Comparison of ENCODE assay signal across 20 cellular contexts in the genomic region with DNA sequence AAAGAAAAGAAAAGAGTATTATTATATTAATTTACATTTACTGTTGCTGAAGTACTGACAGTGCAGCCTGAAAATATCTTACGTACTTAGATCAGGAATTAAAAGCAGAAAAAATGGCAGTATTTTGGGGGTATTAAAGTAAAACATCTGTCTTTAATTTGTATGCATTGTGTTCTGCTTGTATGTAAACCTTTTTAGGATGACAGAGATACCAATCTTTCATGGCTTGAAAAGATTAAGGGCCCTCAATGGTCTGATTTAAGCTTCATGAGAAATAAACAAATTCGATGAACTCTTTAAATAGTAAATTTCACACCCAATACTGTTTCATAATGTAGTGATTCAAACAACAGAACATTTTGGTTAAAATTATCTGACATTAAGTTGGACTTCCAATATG.
DNase-seq lines count a peak whose midpoint lies in the region; ATAC-seq and TF ChIP-seq lines count a peak whose summit lies in the region.
"Had no signal": no experiment of that assay in that cellular context is flagged by ENCODE, and none has a peak within 500 bp of the region (broad histone marks: within the 10 kb centered on the region; RNA-seq: fewer than 3 reads in every experiment).

No MANE protein-coding gene starts in this region.

- TF ChIP-seq CTCF in activated CD8-positive, alpha-beta T cell treated with anti-CD3 and anti-CD28 coated beads for 36 hours (IDR thresholded peaks at IDR 0.05) = no peak
- TF ChIP-seq CTCF in SK-N-SH (IDR thresholded peaks at IDR 0.05) (no peak), ascending aorta (IDR thresholded peaks at IDR 0.05) (no peak), testis (IDR thresholded peaks at IDR 0.05) (no peak)

- H3K18ac ChIP-seq in mesendoderm (ENCODE audit: low read length) = no peak overlapping the region

- H3K79me2 ChIP-seq in SK-N-SH (ENCODE audit: insufficient read depth) (peaks cover 85% of the 10 kb centered on the region), mesendoderm (ENCODE audit: control insufficient read depth, insufficient read depth, low read length) (peaks cover 11% of the 10 kb centered on the region)

- H3K9ac ChIP-seq in SK-N-SH (no peak overlapping the region), mesendoderm (ENCODE audit: low read length) (no peak overlapping the region)
- H3K9ac ChIP-seq: BLaER1 had no signal

- CTCF ChIA-PET in activated CD8-positive, alpha-beta T cell treated with anti-CD3 and anti-CD28 coated beads, Interleukin-2, amount 10 ng/mL, durations not matched to agents 7 days and 5 days (lab: Charles Lee) = interaction anchor here (1.0 to 1.4 kb wide), 2 partner anchors 16 to 155 kb away, joined by 3 to 5 read pairs; no protein-coding TSS in a partner anchor
- CTCF ChIA-PET in activated CD8-positive, alpha-beta T cell treated with anti-CD3 and anti-CD28 coated beads for 36 hours (lab: Charles Lee) = no interaction called here
- CTCF ChIA-PET in SK-N-SH (lab: Yijun Ruan, JAX) = interaction anchor here (0.9 to 2.0 kb wide), 3 partner anchors 38 to 154 kb away, joined by 4 to 6 read pairs (median 5); no protein-coding TSS in a partner anchor
- CTCF ChIA-PET in activated CD4-positive, alpha-beta memory T cell treated with anti-CD3 and anti-CD28 coated beads for 36 hours (lab: Charles Lee) = no interaction called here

- H3K23ac ChIP-seq in mesendoderm (ENCODE audit: low read length) = no peak overlapping the region

- 61% methylated on average over 2 of the region's 2 CpGs for WGBS in SK-N-SH (ENCODE audit: low lambda C conversion rate)
- no CpG with 5 or more reads among the region's 2 CpGs for WGBS in mesendoderm (ENCODE audit: extremely low coverage, insufficient coverage, low lambda C conversion rate)
- 84 to 88% methylated on average over 2 of the region's 2 CpGs for WGBS in testis, 2 donors

- H3K36me3 Mint-ChIP-seq in activated CD8-positive, alpha-beta T cell treated with anti-CD3 and anti-CD28 coated beads, Interleukin-2, amount 10 ng/mL, durations not matched to agents 7 days and 5 days (ENCODE audit: low read depth) = peaks cover 26% of the 10 kb centered on the region
- H3K36me3 Mint-ChIP-seq in activated CD8-positive, alpha-beta T cell treated with anti-CD3 and anti-CD28 coated beads for 36 hours (ENCODE audit: low read depth) = peaks cover 14% of the 10 kb centered on the region
- no peaks in the 10 kb centered on the region for H3K36me3 Mint-ChIP-seq in T-helper 17 cell (ENCODE audit: low read depth)
- H3K36me3 Mint-ChIP-seq in activated CD4-positive, alpha-beta memory T cell treated with anti-CD3 and anti-CD28 coated beads for 36 hours = peaks cover 26% of the 10 kb centered on the region

- TF ChIP-seq EP300 in SK-N-SH (IDR thresholded peaks at IDR 0.05; ENCODE audit: borderline replicate concordance in 1 of 2, low read depth in 1 of 2, low read length in 1 of 2) = peak in 1 of 2 experiments; percentile 65; a peak in 1 of 4 replicates

- peaks cover 12% of the 10 kb centered on the region for H4K20me1 ChIP-seq in SK-N-SH (ENCODE audit: insufficient read depth)

- H3K56ac ChIP-seq in mesendoderm (ENCODE audit: low read length) = no peak overlapping the region

- H2BK120ac ChIP-seq in mesendoderm (ENCODE audit: low read depth, low read length) = no peak overlapping the region

- H3K4me1 Mint-ChIP-seq in activated CD8-positive, alpha-beta T cell treated with anti-CD3 and anti-CD28 coated beads, Interleukin-2, amount 10 ng/mL, durations not matched to agents 7 days and 5 days (ENCODE audit: low read depth) = peaks cover 17% of the 10 kb centered on the region
- H3K4me1 Mint-ChIP-seq in activated CD8-positive, alpha-beta T cell treated with anti-CD3 and anti-CD28 coated beads for 36 hours (ENCODE audit: low read depth) = peaks cover 17% of the 10 kb centered on the region
- H3K4me1 Mint-ChIP-seq in T-helper 17 cell = peaks cover 7% of the 10 kb centered on the region
- H3K4me1 Mint-ChIP-seq in activated CD4-positive, alpha-beta memory T cell treated with anti-CD3 and anti-CD28 coated beads for 36 hours (ENCODE audit: low read depth) = peaks cover 16% of the 10 kb centered on the region

- H3K4me3 Mint-ChIP-seq in activated CD8-positive, alpha-beta T cell treated with anti-CD3 and anti-CD28 coated beads, Interleukin-2, amount 10 ng/mL, durations not matched to agents 7 days and 5 days = no peak overlapping the region
- H3K4me3 Mint-ChIP-seq in activated CD8-positive, alpha-beta T cell treated with anti-CD3 and anti-CD28 coated beads for 36 hours = no peak overlapping the region
- H3K4me3 Mint-ChIP-seq in T-helper 17 cell = no peak overlapping the region
- H3K4me3 Mint-ChIP-seq in activated CD4-positive, alpha-beta memory T cell treated with anti-CD3 and anti-CD28 coated beads for 36 hours = no peak overlapping the region
- H3K4me3 Mint-ChIP-seq: CD14-positive monocyte; CD4-positive, CD25-positive, alpha-beta regulatory T cell; CD8-positive, alpha-beta T cell had no signal

- TF ChIP-seq RAD21 in SK-N-SH (IDR thresholded peaks at IDR 0.05; ENCODE audit: low read length) = no peak

- peak overlapping the region; percentile 35 for H3K27ac Mint-ChIP-seq in activated CD8-positive, alpha-beta T cell treated with anti-CD3 and anti-CD28 coated beads, Interleukin-2, amount 10 ng/mL, durations not matched to agents 7 days and 5 days
- no peak overlapping the region for H3K27ac Mint-ChIP-seq in activated CD8-positive, alpha-beta T cell treated with anti-CD3 and anti-CD28 coated beads for 36 hours
- H3K27ac Mint-ChIP-seq in T-helper 17 cell = peak overlapping the region; percentile 56
- no peak overlapping the region for H3K27ac Mint-ChIP-seq in activated CD4-positive, alpha-beta memory T cell treated with anti-CD3 and anti-CD28 coated beads for 36 hours
- H3K27ac Mint-ChIP-seq: CD8-positive, alpha-beta T cell had no signal

- no peak overlapping the region for H4K8ac ChIP-seq in mesendoderm (ENCODE audit: low read depth, low read length)

- no peak for TF ChIP-seq POLR2A in testis (IDR thresholded peaks at IDR 0.05)

- H3K4ac ChIP-seq in mesendoderm (ENCODE audit: low read depth, low read length) = peak overlapping the region; percentile 36

- no peak overlapping the region for H4K5ac ChIP-seq in mesendoderm (ENCODE audit: low read length)

- H2BK15ac ChIP-seq in mesendoderm (replicated peaks; ENCODE audit: low read depth) = no peak overlapping the region

- H3K4me2 ChIP-seq in SK-N-SH = no peak overlapping the region
- no peak overlapping the region for H3K4me2 ChIP-seq in mesendoderm (ENCODE audit: low read length)
- H3K4me2 ChIP-seq: A549, BLaER1 had no signal

- H2AK5ac ChIP-seq in mesendoderm (ENCODE audit: low read length) = no peak overlapping the region

- DNase-seq in activated CD8-positive, alpha-beta T cell treated with anti-CD3 and anti-CD28 coated beads, Interleukin-2, amount 10 ng/mL, durations not matched to agents 7 days and 5 days = no peak
- no peak for DNase-seq in activated CD8-positive, alpha-beta T cell treated with anti-CD3 and anti-CD28 coated beads for 36 hours
- DNase-seq in SK-N-SH = peak; percentile 30
- no peak for DNase-seq in T-helper 17 cell
- no peak for DNase-seq in mesendoderm
- no peak for DNase-seq in ascending aorta (ENCODE audit: low spot score in 2 of 2)
- no peak for DNase-seq in activated CD4-positive, alpha-beta memory T cell treated with anti-CD3 and anti-CD28 coated beads for 36 hours
- DNase-seq in testis = no peak
- DNase-seq: ACHN; BE2C; C1 segment of cervical spinal cord; Caco-2; Calu3; CD8-positive, alpha-beta T cell; DMS79 treated with DMSO at 0.1 percent for 48 hours had no signal

- ATAC-seq in activated CD8-positive, alpha-beta T cell treated with anti-CD3 and anti-CD28 coated beads, Interleukin-2, amount 10 ng/mL, durations not matched to agents 7 days and 5 days = no peak
- ATAC-seq in activated CD8-positive, alpha-beta T cell treated with anti-CD3 and anti-CD28 coated beads for 36 hours = no peak
- no peak for ATAC-seq in T-helper 17 cell
- ATAC-seq: A549 had no signal

- POLR2A ChIA-PET in activated CD8-positive, alpha-beta T cell treated with anti-CD3 and anti-CD28 coated beads, Interleukin-2, amount 10 ng/mL, durations not matched to agents 7 days and 5 days (lab: Charles Lee) = no interaction called here
- POLR2A ChIA-PET in activated CD8-positive, alpha-beta T cell treated with anti-CD3 and anti-CD28 coated beads for 36 hours (lab: Charles Lee) = interaction anchor here (0.6 to 1.1 kb wide), 2 partner anchors 12 to 157 kb away, joined by 3 read pairs; no protein-coding TSS in a partner anchor
- POLR2A ChIA-PET in SK-N-SH (lab: Yijun Ruan, JAX) = interaction anchor here (1.1 kb wide), 1 partner anchor 123 kb away, joined by 3 read pairs; no protein-coding TSS in a partner anchor
- POLR2A ChIA-PET in activated CD4-positive, alpha-beta memory T cell treated with anti-CD3 and anti-CD28 coated beads for 36 hours (lab: Charles Lee) = no interaction called here

- H3F3A ChIP-seq in SK-N-SH (replicated peaks; ENCODE audit: insufficient read depth) = no peaks in the 10 kb centered on the region

- no peaks in the 10 kb centered on the region for H3K27me3 Mint-ChIP-seq in activated CD8-positive, alpha-beta T cell treated with anti-CD3 and anti-CD28 coated beads, Interleukin-2, amount 10 ng/mL, durations not matched to agents 7 days and 5 days (ENCODE audit: low read depth)
- H3K27me3 Mint-ChIP-seq in activated CD8-positive, alpha-beta T cell treated with anti-CD3 and anti-CD28 coated beads for 36 hours = no peaks in the 10 kb centered on the region
- no peaks in the 10 kb centered on the region for H3K27me3 Mint-ChIP-seq in T-helper 17 cell
- no peaks in the 10 kb centered on the region for H3K27me3 Mint-ChIP-seq in activated CD4-positive, alpha-beta memory T cell treated with anti-CD3 and anti-CD28 coated beads for 36 hours
- H3K27me3 Mint-ChIP-seq: CD4-positive, CD25-positive, alpha-beta regulatory T cell had no signal

- intact Hi-C loops in activated CD8-positive, alpha-beta T cell treated with anti-CD3 and anti-CD28 coated beads for 36 hours (cut with micrococcal nuclease) = no loop called here
- intact Hi-C loops in ascending aorta (cut with DNase I) (no loop called here), testis (cut with DNase I; ENCODE audit: low total_unique reads) (no loop called here)
- intact Hi-C loops in activated CD4-positive, alpha-beta memory T cell treated with anti-CD3 and anti-CD28 coated beads for 36 hours (cut with micrococcal nuclease) = no loop called here

- H3K27me3 ChIP-seq in SK-N-SH (ENCODE audit: insufficient read depth) (no peaks in the 10 kb centered on the region), mesendoderm (ENCODE audit: insufficient read depth, low read length, poor library complexity) (no peaks in the 10 kb centered on the region), ascending aorta (no peaks in the 10 kb centered on the region), testis (no peaks in the 10 kb centered on the region)
- H3K27me3 ChIP-seq: BE2C, BLaER1 had no signal

- H3K27ac ChIP-seq in SK-N-SH (ENCODE audit: low read depth in 2 of 2, low read length in 1 of 2) = peak overlapping the region in 1 of 2 experiments; percentile 41; a peak in 2 of 4 replicates
- no peak overlapping the region for H3K27ac ChIP-seq in mesendoderm (ENCODE audit: low read depth, low read length)
- no peak overlapping the region for H3K27ac ChIP-seq in ascending aorta
- no peak overlapping the region for H3K27ac ChIP-seq in testis
- H3K27ac ChIP-seq: 22Rv1, A549, BLaER1 had no signal

- H3K4me1 ChIP-seq in SK-N-SH (ENCODE audit: control insufficient read depth in 1 of 2, insufficient read depth in 2 of 2, low read depth in 1 of 2, low read length in 1 of 2) = peaks cover 0 to 9% of the 10 kb centered on the region in 2 experiments; a peak in 2 of 4 replicates
- no peaks in the 10 kb centered on the region for H3K4me1 ChIP-seq in mesendoderm (ENCODE audit: control insufficient read depth, low read depth, low read length)
- H3K4me1 ChIP-seq in ascending aorta = no peaks in the 10 kb centered on the region
- no peaks in the 10 kb centered on the region for H3K4me1 ChIP-seq in testis
- H3K4me1 ChIP-seq: A549, BLaER1 had no signal

- peaks cover 12% of the 10 kb centered on the region for H3K79me1 ChIP-seq in mesendoderm (ENCODE audit: low read length)

- H3K9me3 ChIP-seq in SK-N-SH (no peaks in the 10 kb centered on the region), T-helper 17 cell (ENCODE audit: control insufficient read depth, low read length, poor library complexity, severe bottlenecking) (no peaks in the 10 kb centered on the region), ascending aorta (no peaks in the 10 kb centered on the region), testis (no peaks in the 10 kb centered on the region)
- H3K9me3 ChIP-seq: A549, BE2C, BLaER1, Caco-2 had no signal

- no peaks in the 10 kb centered on the region for H3K9me2 ChIP-seq in SK-N-SH

- H2BK5ac ChIP-seq in mesendoderm (ENCODE audit: low read length) = no peak overlapping the region

- H2AFZ ChIP-seq in SK-N-SH (ENCODE audit: low read depth) = no peak overlapping the region

- H3K4me3 ChIP-seq in SK-N-SH (ENCODE audit: low read depth in 2 of 2, low read length in 1 of 2) (no peak overlapping the region), mesendoderm (ENCODE audit: low read length) (no peak overlapping the region), ascending aorta (no peak overlapping the region), testis (no peak overlapping the region)
- H3K4me3 ChIP-seq: A549, BLaER1 had no signal

- no peaks in the 10 kb centered on the region for H3K9me3 Mint-ChIP-seq in activated CD8-positive, alpha-beta T cell treated with anti-CD3 and anti-CD28 coated beads, Interleukin-2, amount 10 ng/mL, durations not matched to agents 7 days and 5 days (ENCODE audit: insufficient read depth)
- H3K9me3 Mint-ChIP-seq in activated CD8-positive, alpha-beta T cell treated with anti-CD3 and anti-CD28 coated beads for 36 hours = no peaks in the 10 kb centered on the region
- H3K9me3 Mint-ChIP-seq in activated CD4-positive, alpha-beta memory T cell treated with anti-CD3 and anti-CD28 coated beads for 36 hours = no peaks in the 10 kb centered on the region
- H3K9me3 Mint-ChIP-seq: CD14-positive monocyte; CD8-positive, alpha-beta T cell had no signal

- H3K36me3 ChIP-seq in SK-N-SH (replicated peaks in 1 of 2; ENCODE audit: control insufficient read depth in 1 of 2, insufficient read depth in 2 of 2, low read length in 1 of 2) (peaks cover 14 to 20% of the 10 kb centered on the region in 2 experiments), mesendoderm (ENCODE audit: control insufficient read depth, insufficient read depth, low read length) (no peaks in the 10 kb centered on the region), ascending aorta (peaks cover 0 to 3% of the 10 kb centered on the region in 2 donors), testis (ENCODE audit: low read depth, missing control alignments) (no peaks in the 10 kb centered on the region)

Comparison
In these comparisons a context has a peak if more than half of its experiments do, and no peak if none do; other contexts are left out.
1. H3K27ac Mint-ChIP-seq: peak in activated CD8-positive, alpha-beta T cell treated with anti-CD3 and anti-CD28 coated beads, Interleukin-2, amount 10 ng/mL, durations not matched to agents 7 days and 5 days (single experiment) and T-helper 17 cell (single experiment); none in activated CD8-positive, alpha-beta T cell treated with anti-CD3 and anti-CD28 coated beads for 36 hours (single experiment) and activated CD4-positive, alpha-beta memory T cell treated with anti-CD3 and anti-CD28 coated beads for 36 hours (single experiment).
2. CTCF ChIA-PET loops: an anchor here in activated CD8-positive, alpha-beta T cell treated with anti-CD3 and anti-CD28 coated beads, Interleukin-2, amount 10 ng/mL, durations not matched to agents 7 days and 5 days (1.0 to 1.4 kb wide) and SK-N-SH (0.9 to 2.0 kb wide); none called in activated CD8-positive, alpha-beta T cell treated with anti-CD3 and anti-CD28 coated beads for 36 hours and activated CD4-positive, alpha-beta memory T cell treated with anti-CD3 and anti-CD28 coated beads for 36 hours.
3. POLR2A ChIA-PET loops: an anchor here in activated CD8-positive, alpha-beta T cell treated with anti-CD3 and anti-CD28 coated beads for 36 hours (0.6 to 1.1 kb wide) and SK-N-SH (1.1 kb wide); none called in activated CD8-positive, alpha-beta T cell treated with anti-CD3 and anti-CD28 coated beads, Interleukin-2, amount 10 ng/mL, durations not matched to agents 7 days and 5 days and activated CD4-positive, alpha-beta memory T cell treated with anti-CD3 and anti-CD28 coated beads for 36 hours.